Comparison of ENCODE assay signal across 1 cellular context in genomic region chr6:31042801-31043200, GRCh38.
TF ChIP-seq lines count a peak whose summit lies in the region.

No MANE protein-coding gene starts in this region.

TF ChIP-seq in K562, 482 proteins besides CTCF, POLR2A, EP300 and RAD21 (continued from another document):
- TF ChIP-seq DEAF1 (CRISPR knock-in tag; IDR thresholded peaks at IDR 0.05) (0 out of 2 replicates have a peak, but pooled peaks have one; percentile 38), ZBTB1 (CRISPR knock-in tag; IDR thresholded peaks at IDR 0.05; ENCODE audit: borderline replicate concordance, low read depth) (no peak), TFE3 (CRISPR knock-in tag; IDR thresholded peaks at IDR 0.05) (no peak)
TF ChIP-seq in K562: peak in this region for 6.
